ENCODE assay signal across 8 cellular contexts in genomic region chr19:39428309-39429112, GRCh38. TPM values are rescaled to one million over a fixed set of nuclear protein-coding genes. Genes with fewer than 3 reads are reported as not detected.
DNase-seq lines count a peak whose midpoint lies in the region; ATAC-seq and TF ChIP-seq lines count a peak whose summit lies in the region.

No MANE protein-coding gene starts in this region.

- POLR2A ChIA-PET in T-cell (lab: Charles Lee), result interaction anchor here in 1 of 2 donors (0.7 kb wide), 1 partner anchor 17 kb away, joined by 3 read pairs; no protein-coding TSS in a partner anchor

- ATAC-seq in left lung (peak; percentile 77), T-cell (replicated peaks in 1 of 4) (no peak), HG03439 (IDR thresholded peaks at IDR 0.05; ENCODE audit: unreplicated experiment) (no peak)

- H3K4me3 ChIP-seq in HUES64 (ENCODE audit: low read length) (peak overlapping the region; percentile 22), colonic mucosa (no peak overlapping the region), left lung (no peak overlapping the region), thyroid gland (replicated peaks in 1 of 3) (no peak overlapping the region)

- TF ChIP-seq POLR2A in thyroid gland (IDR thresholded peaks at IDR 0.05), result no peak

- H3K9ac ChIP-seq in HUES64 (ENCODE audit: low read depth, low read length), result peak overlapping the region; percentile 49
- peak overlapping the region; percentile 8 to 26 for H3K9ac ChIP-seq in colonic mucosa (ENCODE audit: low read depth in 2 of 2, low read length in 2 of 2)

- H3K4me1 Mint-ChIP-seq in T-cell, result peaks cover 5 to 24% (median 23%) of the 10 kb centered on the region in 3 donors

- WGBS in HUES64, result 23% methylated on average over 22 of the region's 22 CpGs
- 27 to 30% methylated on average over 16 to 19 of the region's 22 CpGs for WGBS in thyroid gland, 2 donors

- no peaks in the 10 kb centered on the region for H3K9me3 Mint-ChIP-seq in T-cell

- CTCF ChIA-PET in T-cell (lab: Charles Lee), result interaction anchor here in 1 of 2 donors (0.6 kb wide), 1 partner anchor 32 kb away, joined by 3 read pairs; no protein-coding TSS in a partner anchor

- H3K36me3 ChIP-seq in HUES64 (ENCODE audit: insufficient read depth, low read length) (peaks cover 38% of the 10 kb centered on the region), colonic mucosa (peaks cover 17% of the 10 kb centered on the region), left lung (peaks cover 0 to 36% of the 10 kb centered on the region in 2 donors), thyroid gland (peaks cover 17 to 19% of the 10 kb centered on the region in 2 donors)

- peaks cover 17% of the 10 kb centered on the region for H3K36me3 Mint-ChIP-seq in T-cell

- TF ChIP-seq CTCF in colonic mucosa (IDR thresholded peaks at IDR 0.05), result no peak
- no peak for TF ChIP-seq CTCF in left lung (IDR thresholded peaks at IDR 0.05)
- TF ChIP-seq CTCF in thyroid gland (IDR thresholded peaks at IDR 0.05), result no peak

- H3K27ac ChIP-seq in HUES64 (ENCODE audit: low read depth, low read length), result peak overlapping the region; percentile 92
- peak overlapping the region; percentile 67 for H3K27ac ChIP-seq in colonic mucosa
- H3K27ac ChIP-seq in left lung, result peak overlapping the region; percentile 70 to 72
- H3K27ac ChIP-seq in thyroid gland, result peak overlapping the region in 2 of 3 donors; percentile 18 to 60

- H3K9me3 ChIP-seq in HUES64 (ENCODE audit: insufficient read depth, low read depth, low read length) (no peaks in the 10 kb centered on the region), colonic mucosa (no peaks in the 10 kb centered on the region), left lung (no peaks in the 10 kb centered on the region), thyroid gland (no peaks in the 10 kb centered on the region)

- no peaks in the 10 kb centered on the region for H3K27me3 Mint-ChIP-seq in T-cell

- H3K27me3 ChIP-seq in HUES64 (ENCODE audit: insufficient read depth, low read length) (no peaks in the 10 kb centered on the region), colonic mucosa (no peaks in the 10 kb centered on the region), left lung (no peaks in the 10 kb centered on the region), thyroid gland (no peaks in the 10 kb centered on the region)

- peaks cover 27% of the 10 kb centered on the region for H3K4me1 ChIP-seq in HUES64 (ENCODE audit: insufficient read depth, low read length)
- no peaks in the 10 kb centered on the region for H3K4me1 ChIP-seq in colonic mucosa
- peaks cover 8 to 53% of the 10 kb centered on the region in 2 donors for H3K4me1 ChIP-seq in left lung
- H3K4me1 ChIP-seq in thyroid gland, result peaks cover 11 to 28% of the 10 kb centered on the region in 2 donors

- no peak overlapping the region for H3K27ac Mint-ChIP-seq in T-cell

- peak; percentile 25 for DNase-seq in colonic mucosa
- DNase-seq in left lung, result peak in 1 of 2 donors; percentile 76
- peak; percentile 33 to 39 for DNase-seq in thyroid gland
- DNase-seq in T-cell, result no peak
- DNase-seq in HUDEP-2 (lab: John Stamatoyannopoulos, UW; ENCODE audit: unreplicated experiment in 76 of 76), result no peak
- DNase-seq in OCI-M2 (lab: John Stamatoyannopoulos, UW; ENCODE audit: unreplicated experiment), result no peak

- intact Hi-C loops in colonic mucosa (cut with DNase I), result no loop called here
- intact Hi-C loops in left lung (cut with DNase I), result no loop called here
- intact Hi-C loops in thyroid gland (cut with DNase I), result no loop called here

- H3K4me3 Mint-ChIP-seq in T-cell, result no peak overlapping the region

RNA-seq across cellular contexts. Expression of gene RPS16, which starts 7.2 kb away (rescaled TPM):
- polyA plus RNA-seq in HUES64 (2013, experiment 1 of 2), result 2,127 TPM
- 2,103 TPM for polyA plus RNA-seq in HUES64 (2013, experiment 2 of 2)
- 1,000 to 10,000 TPM; 1,698 to 1,720 TPM for total RNA-seq in colonic mucosa
- 1,000 to 10,000 TPM; 1,507 to 1,549 TPM for total RNA-seq in left lung
- 1,000 to 10,000 TPM in 2 of 4 donors, 100 to 1,000 TPM in 2; 919 to 2,686 (median 1,277) TPM for total RNA-seq in thyroid gland
- 1,000 to 10,000 TPM; 3,669 to 4,521 (median 4,268) TPM for total RNA-seq in T-cell

RNA-seq across cellular contexts. Expression of gene PLEKHG2, which starts 16.0 kb away (rescaled TPM):
- polyA plus RNA-seq in HUES64 (2013, experiment 1 of 2), result 39.8 TPM
- 46.8 TPM for polyA plus RNA-seq in HUES64 (2013, experiment 2 of 2)
- total RNA-seq in colonic mucosa, result 10 to 100 TPM in 1 of 2 donors, 1 to 10 TPM in 1; 8.0 to 10.4 TPM
- total RNA-seq in left lung, result 10 to 100 TPM; 39.5 to 50.8 TPM
- 10 to 100 TPM in 2 of 4 donors, 1 to 10 TPM in 2; 8.2 to 29.1 (median 10.7) TPM for total RNA-seq in thyroid gland
- 10 to 100 TPM; 25.2 to 88.1 (median 36.7) TPM for total RNA-seq in T-cell

RNA-seq across cellular contexts. Expression of gene SUPT5H, which starts 16.9 kb away (rescaled TPM):
- 88.8 TPM for polyA plus RNA-seq in HUES64 (2013, experiment 1 of 2)
- polyA plus RNA-seq in HUES64 (2013, experiment 2 of 2), result 72.1 TPM
- total RNA-seq in colonic mucosa (100 to 1,000 TPM in 1 of 2 donors, 10 to 100 TPM in 1; 76.6 to 123 TPM), left lung (100 to 1,000 TPM in 1 of 2 donors, 10 to 100 TPM in 1; 93.6 to 102 TPM), thyroid gland (100 to 1,000 TPM in 2 of 4 donors, 10 to 100 TPM in 2; 93.6 to 203 (median 116) TPM), T-cell (100 to 1,000 TPM; 180 to 301 (median 194) TPM)

RNA-seq across cellular contexts. Expression of gene ZFP36, which starts 21.9 kb away (rescaled TPM):
- polyA plus RNA-seq in HUES64 (2013, experiment 1 of 2), result 4.4 TPM
- 4.9 TPM for polyA plus RNA-seq in HUES64 (2013, experiment 2 of 2)
- total RNA-seq in colonic mucosa (100 to 1,000 TPM; 120 to 121 TPM), left lung (100 to 1,000 TPM; 165 to 172 TPM), thyroid gland (100 to 1,000 TPM in 1 of 4 donors, 10 to 100 TPM in 3; 32.4 to 109 (median 62.4) TPM), T-cell (1,000 to 10,000 TPM in 1 of 5 donors, 100 to 1,000 TPM in 4; 208 to 1,013 (median 233) TPM)

RNA-seq across cellular contexts. Expression of gene MED29, which starts 37.3 kb away (rescaled TPM):
- 26.0 TPM for polyA plus RNA-seq in HUES64 (2013, experiment 1 of 2)
- polyA plus RNA-seq in HUES64 (2013, experiment 2 of 2), result 27.6 TPM
- total RNA-seq in colonic mucosa, result 10 to 100 TPM; 22.8 to 37.5 TPM
- total RNA-seq in left lung, result 10 to 100 TPM; 29.7 to 32.7 TPM
- 10 to 100 TPM; 44.3 to 77.5 (median 63.4) TPM for total RNA-seq in thyroid gland
- total RNA-seq in T-cell, result 10 to 100 TPM; 42.0 to 48.7 (median 47.0) TPM

Comparison
In these comparisons a context has a peak if more than half of its experiments do, and no peak if none do; other contexts are left out.
1. H3K27ac ChIP-seq: peak in every context shown above with its lines; median percentile 92 in HUES64; 71 in left lung; 67 in colonic mucosa; 39 in thyroid gland.
2. DNase-seq: peak in colonic mucosa (single experiment) and thyroid gland (2 of 2); none in T-cell (0 of 34), HUDEP-2 (0 of 76) and OCI-M2 (single experiment).